9 cellular contexts compared by ENCODE assay signal in the genomic region with DNA sequence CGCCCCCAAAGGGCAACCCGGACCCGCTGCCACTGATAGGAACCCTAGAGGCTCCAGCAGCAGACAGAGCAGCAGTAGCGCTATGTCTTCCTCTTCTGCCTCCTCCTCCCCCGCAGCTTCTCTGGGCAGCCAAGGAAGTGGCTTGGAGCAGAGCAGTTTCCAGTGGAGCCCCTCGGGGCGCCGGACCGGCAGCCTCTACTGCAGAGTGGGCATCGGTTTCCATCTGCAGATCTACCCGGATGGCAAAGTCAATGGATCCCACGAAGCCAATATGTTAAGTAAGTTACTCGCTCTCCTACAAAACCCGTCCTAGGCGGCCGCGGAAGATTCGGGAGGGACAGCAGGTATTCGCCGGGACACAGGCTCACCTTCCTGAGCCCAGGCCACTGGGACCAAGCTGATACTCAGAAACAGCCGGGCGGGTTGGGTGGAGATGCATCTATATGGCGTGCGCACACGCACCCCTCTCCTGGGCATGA. TPM values are rescaled to one million over a fixed set of nuclear protein-coding genes. Genes with fewer than 3 reads are reported as not detected.
A peak's percentile ranks its signal among the peaks of the same experiment; 100 is the strongest.
DNase-seq lines count a peak whose midpoint lies in the region; ATAC-seq, FAIRE-seq and TF ChIP-seq lines count a peak whose summit lies in the region.
"Had no signal": no experiment of that assay in that cellular context is flagged by ENCODE, and none has a peak within 500 bp of the region (broad histone marks: within the 10 kb centered on the region; RNA-seq: fewer than 3 reads in every experiment).

No MANE protein-coding gene starts in this region.

- H3K9ac ChIP-seq in astrocyte (ENCODE audit: low read length) = peak overlapping the region; percentile 98

- TF ChIP-seq CTCF in astrocyte (IDR thresholded peaks at IDR 0.05; ENCODE audit: insufficient read depth, low read depth, low read length) (no peak), suprapubic skin (IDR thresholded peaks at IDR 0.05) (no peak), GM13977 (IDR thresholded peaks at IDR 0.05; ENCODE audit: extremely low read depth, insufficient read depth, missing control alignments) (no peak)

- peaks cover 9% of the 10 kb centered on the region for H3K4me1 Mint-ChIP-seq in astrocyte (ENCODE audit: low read depth, unreplicated experiment)

- H3K4me2 ChIP-seq in astrocyte (ENCODE audit: low read length) = peak overlapping the region; percentile 93

- no peak for TF ChIP-seq EP300 in suprapubic skin (IDR thresholded peaks at IDR 0.05)

- H3K9me3 Mint-ChIP-seq in astrocyte (ENCODE audit: unreplicated experiment) = no peaks in the 10 kb centered on the region

- TF ChIP-seq POLR2A in suprapubic skin (IDR thresholded peaks at IDR 0.05) = no peak

- H3K36me3 Mint-ChIP-seq in astrocyte (ENCODE audit: low read depth, unreplicated experiment) = no peaks in the 10 kb centered on the region

- FAIRE-seq in astrocyte (lab: Jason Lieb, UNC) = no peak

- in situ Hi-C loops in GM13977 (cut with MboI; ENCODE audit: low pct_unique_long_range_greater_than_20kb, low sequenced_read_pairs, unreplicated experiment) = no loop called here

- peaks cover 70% of the 10 kb centered on the region for H3K79me2 ChIP-seq in astrocyte (ENCODE audit: insufficient read depth, low read length)

- peak overlapping the region; percentile 93 for H3K4me3 Mint-ChIP-seq in astrocyte (ENCODE audit: unreplicated experiment)

- H3K4me1 ChIP-seq in astrocyte (ENCODE audit: insufficient read depth, low read length) (peaks cover 29% of the 10 kb centered on the region), suprapubic skin (peaks cover 32% of the 10 kb centered on the region)

- WGBS in suprapubic skin = 3% methylated on average over 17 of the region's 25 CpGs

- DNase-seq in GM03348 (ENCODE audit: low spot score) = peak; percentile 61
- peak; percentile 58 to 59 for DNase-seq in Kasumi-1 (lab: John Stamatoyannopoulos, UW)
- peak; percentile 50 for DNase-seq in astrocyte (ENCODE audit: low read depth)
- peak; percentile 23 for DNase-seq in inferior parietal cortex (ENCODE audit: extremely low spot score)
- DNase-seq in suprapubic skin (ENCODE audit: low spot score in 2 of 2) = no peak
- no peak for DNase-seq in GM13977 (ENCODE audit: low spot score)
- no peak for DNase-seq in NCI-H2081 treated with DMSO at 0.1 percent for 48 hours (lab: John Stamatoyannopoulos, UW)

- H3K36me3 ChIP-seq in astrocyte (ENCODE audit: insufficient read depth, low read length) = no peaks in the 10 kb centered on the region
- no peaks in the 10 kb centered on the region for H3K36me3 ChIP-seq in suprapubic skin

- peaks cover 36% of the 10 kb centered on the region for H4K20me1 ChIP-seq in astrocyte (ENCODE audit: insufficient read depth, low read length)

- peak overlapping the region; percentile 94 for H3K4me3 ChIP-seq in astrocyte (ENCODE audit: insufficient read depth, low read depth, low read length)
- peak overlapping the region; percentile 52 for H3K4me3 ChIP-seq in suprapubic skin

- H3K27me3 Mint-ChIP-seq in astrocyte (ENCODE audit: low read depth, unreplicated experiment) = peaks cover 75% of the 10 kb centered on the region

- peak overlapping the region; percentile 79 for H3K27ac Mint-ChIP-seq in astrocyte (ENCODE audit: unreplicated experiment)

- H3K9me3 ChIP-seq in astrocyte (ENCODE audit: insufficient read depth, low read depth, low read length) (no peaks in the 10 kb centered on the region), suprapubic skin (no peaks in the 10 kb centered on the region)

- H3K27me3 ChIP-seq in astrocyte (ENCODE audit: insufficient read depth, low read length) (no peaks in the 10 kb centered on the region), suprapubic skin (peaks cover 86% of the 10 kb centered on the region)

- H2AFZ ChIP-seq in astrocyte (ENCODE audit: low read depth, low read length) = peak overlapping the region; percentile 39

- no peak for ATAC-seq in GM21529 (IDR thresholded peaks at IDR 0.05; ENCODE audit: unreplicated experiment)

- H3K27ac ChIP-seq in astrocyte (ENCODE audit: low read depth, low read length) (peak overlapping the region; percentile 98), suprapubic skin (no peak overlapping the region)

RNA-seq across cellular contexts. Expression of a gene that starts 0.5 kb away (rescaled TPM):
- total RNA-seq in astrocyte (2.1 and 2.4 TPM in 2 replicates), suprapubic skin (under 1 TPM in 2 of 4 donors, not detected in 2; 0.25 to 0.52 TPM)
- total RNA-seq: NCI-H460 had no signal

Comparison
In these comparisons a context has a peak if more than half of its experiments do, and no peak if none do; other contexts are left out.
1. DNase-seq: peak in GM03348 (single experiment), Kasumi-1 (2 of 2), astrocyte (single experiment) and inferior parietal cortex (single experiment); none in suprapubic skin (0 of 2), GM13977 (single experiment) and NCI-H2081 treated with DMSO at 0.1 percent for 48 hours (single experiment).